Comparison of ENCODE assay signal across 9 cellular contexts in genomic region chrX:12970691-12971202, GRCh38. TPM values are rescaled to one million over a fixed set of nuclear protein-coding genes. Genes with fewer than 3 reads are reported as not detected.
DNase-seq lines count a peak whose midpoint lies in the region; ATAC-seq, FAIRE-seq and TF ChIP-seq lines count a peak whose summit lies in the region.
"Had no signal": no experiment of that assay in that cellular context is flagged by ENCODE, and none has a peak within 500 bp of the region (broad histone marks: within the 10 kb centered on the region; RNA-seq: fewer than 3 reads in every experiment).

No MANE protein-coding gene starts in this region.

- H3K36me3 Mint-ChIP-seq in brain, result peaks cover 9% of the 10 kb centered on the region

- no peaks in the 10 kb centered on the region for H4K20me1 ChIP-seq in keratinocyte (ENCODE audit: control insufficient read depth, extremely low read depth, insufficient read depth, low read length)

- ATAC-seq in Right ventricle myocardium inferior (peak; percentile 58), HG02623 (IDR thresholded peaks at IDR 0.05; ENCODE audit: unreplicated experiment) (no peak)

- no peak for TF ChIP-seq POLR2A in Peyer's patch (IDR thresholded peaks at IDR 0.05)

- H3K4me1 ChIP-seq in Peyer's patch (no peaks in the 10 kb centered on the region), keratinocyte (ENCODE audit: control insufficient read depth, extremely low read depth, insufficient read depth, low read length) (peaks cover 7% of the 10 kb centered on the region)

- H3K9me3 ChIP-seq in Peyer's patch (peaks cover 0 to 8% (median 0%) of the 10 kb centered on the region in 4 donors), keratinocyte (ENCODE audit: control insufficient read depth, low read depth, low read length) (peaks cover 2% of the 10 kb centered on the region)

- H3K9ac ChIP-seq in keratinocyte (ENCODE audit: control insufficient read depth, extremely low read depth, insufficient read depth, low read length), result no peak overlapping the region

- peak overlapping the region; percentile 0 to 81 (median 10) for H3K4me3 ChIP-seq in Peyer's patch
- no peak overlapping the region for H3K4me3 ChIP-seq in keratinocyte (ENCODE audit: control insufficient read depth in 2 of 3, extremely low read depth in 1 of 3, insufficient read depth in 2 of 3, low read depth in 1 of 3, low read length in 3 of 3)

- no peak overlapping the region for H3K4me2 ChIP-seq in keratinocyte (ENCODE audit: control insufficient read depth, extremely low read depth, insufficient read depth, low read depth, low read length)

- peaks cover 45% of the 10 kb centered on the region for H3K4me1 Mint-ChIP-seq in brain

- H3K27ac Mint-ChIP-seq in brain, result peak overlapping the region; percentile 79 to 99 (median 88)

- peak overlapping the region; percentile 14 to 70 (median 63) for H3K4me3 Mint-ChIP-seq in brain

- H3K79me2 ChIP-seq in keratinocyte (ENCODE audit: control insufficient read depth, insufficient read depth, low read length), result peaks cover 8% of the 10 kb centered on the region

- H3K27ac ChIP-seq in Peyer's patch (peak overlapping the region; percentile 77 to 99 (median 84)), keratinocyte (ENCODE audit: control insufficient read depth, insufficient read depth, low read length) (no peak overlapping the region)
- H3K27ac ChIP-seq: epithelial cell of prostate had no signal

- intact Hi-C loops in Right ventricle myocardium inferior (cut with DNase I), result loop anchor here (2.0 to 10.0 kb wide), 4 partner anchors 192 to 684 kb away; partner anchors contain the start of gene TCEANC
- intact Hi-C loops in cardiac septum (cut with DNase I), result loop anchor here (5.0 to 10.0 kb wide), 2 partner anchors 132 to 394 kb away; no protein-coding TSS in a partner anchor

- TF ChIP-seq CTCF in Peyer's patch (IDR thresholded peaks at IDR 0.05) (peak in 4 of 6 experiments; percentile 23 to 51 (median 46)), brain (conservative IDR thresholded peaks at IDR 0.05) (peak; percentile 64 to 68), keratinocyte (optimal IDR thresholded peaks at IDR 0.05 in 1 of 3, IDR thresholded peaks at IDR 0.05 in 1 of 3, conservative IDR thresholded peaks at IDR 0.05 in 1 of 3; ENCODE audit: extremely low read depth in 1 of 3, insufficient read depth in 2 of 3, low read length in 3 of 3) (peak in 2 of 3 experiments; percentile 15 to 22)

- no peaks in the 10 kb centered on the region for H3K27me3 ChIP-seq in Peyer's patch
- H3K27me3 ChIP-seq in keratinocyte (ENCODE audit: control insufficient read depth, extremely low read depth, insufficient read depth, low read length), result no peaks in the 10 kb centered on the region

- dilution Hi-C loops in keratinocyte (cut with MboI; ENCODE audit: extremely low pct_ligation_motif_present, low sequenced_read_pairs), result no loop called here

- peaks cover 11% of the 10 kb centered on the region for H3K27me3 Mint-ChIP-seq in brain

- no peak overlapping the region for H2AFZ ChIP-seq in keratinocyte (ENCODE audit: control insufficient read depth, low read length)

- FAIRE-seq in keratinocyte (lab: Jason Lieb, UNC), result no peak

- H3K9me3 Mint-ChIP-seq in brain, result peaks cover 0 to 12% (median under 1%) of the 10 kb centered on the region in 5 experiments

- no peak for DNase-seq in Right ventricle myocardium inferior (ENCODE audit: missing footprints)
- DNase-seq in cardiac septum (ENCODE audit: low spot score), result no peak
- DNase-seq in Peyer's patch, result peak in 2 of 3 donors; percentile 58 to 76
- no peak for DNase-seq in keratinocyte (ENCODE audit: low read depth, low spot score)
- DNase-seq in stimulated activated naive CD4-positive, alpha-beta T cell treated with Interleukin-2 at 50 U/mL for 16 hours (lab: John Stamatoyannopoulos, UW), result peak; percentile 21
- DNase-seq in SW 1271 (lab: John Stamatoyannopoulos, UW), result no peak

- no peaks in the 10 kb centered on the region for H3K9me1 ChIP-seq in keratinocyte (ENCODE audit: control insufficient read depth, extremely low read depth, insufficient read depth, low read length)

- H3K36me3 ChIP-seq in Peyer's patch, result peaks cover 0 to 5% (median 0%) of the 10 kb centered on the region in 3 donors
- H3K36me3 ChIP-seq in keratinocyte (ENCODE audit: control insufficient read depth in 2 of 2, extremely low read depth in 1 of 2, insufficient read depth in 2 of 2, low read length in 2 of 2), result no peaks in the 10 kb centered on the region

RNA-seq across cellular contexts. Expression of gene TMSB4X, which starts 4.2 kb away (rescaled TPM):
- 1,134 TPM for total RNA-seq in Right ventricle myocardium inferior
- total RNA-seq in cardiac septum, result 921 TPM
- total RNA-seq in Peyer's patch, result 1,000 to 10,000 TPM; 1,496 to 3,676 (median 1,701) TPM
- 3,699 TPM for polyA plus RNA-seq in brain (ENCODE audit: insufficient read depth, low read depth, low replicate concordance)
- 2,237 to 2,800 TPM (median 2,500 TPM) in 3 replicates for polyA plus RNA-seq in keratinocyte
- polyA plus RNA-seq in keratinocyte (2011; ENCODE audit: low read depth), result 4,864 TPM
- 1,912 and 3,162 TPM in 2 replicates for polyA plus RNA-seq in keratinocyte (2011; cell fraction: cytosol; rRNA removed)
- polyA plus RNA-seq in keratinocyte (2011; cell fraction: nucleus; rRNA removed), result 520 and 614 TPM in 2 replicates
- polyA plus RNA-seq in keratinocyte (2012; ENCODE audit: low replicate concordance), result 3,005 and 4,221 TPM in 2 replicates
- 245 to 1,139 TPM (median 824 TPM) in 3 replicates for polyA minus RNA-seq in keratinocyte
- polyA minus RNA-seq in keratinocyte (2011; cell fraction: cytosol; rRNA and poly(A)+ RNA removed), result 853 TPM
- polyA minus RNA-seq in keratinocyte (2011; cell fraction: nucleus; rRNA and poly(A)+ RNA removed), result 210 and 359 TPM in 2 replicates

Comparison
In these comparisons a context has a peak if more than half of its experiments do, and no peak if none do; other contexts are left out.
1. DNase-seq: peak in Peyer's patch (2 of 3) and stimulated activated naive CD4-positive, alpha-beta T cell treated with Interleukin-2 at 50 U/mL for 16 hours (single experiment); none in Right ventricle myocardium inferior (single experiment), cardiac septum (single experiment), keratinocyte (single experiment) and SW 1271 (0 of 2).
2. H3K4me3 ChIP-seq: peak in Peyer's patch (4 of 4); none in keratinocyte (0 of 3).
3. Peak in every context shown above with its lines, with median percentiles within 50 percentile points of each other: CTCF ChIP-seq.